In the genomic region with DNA sequence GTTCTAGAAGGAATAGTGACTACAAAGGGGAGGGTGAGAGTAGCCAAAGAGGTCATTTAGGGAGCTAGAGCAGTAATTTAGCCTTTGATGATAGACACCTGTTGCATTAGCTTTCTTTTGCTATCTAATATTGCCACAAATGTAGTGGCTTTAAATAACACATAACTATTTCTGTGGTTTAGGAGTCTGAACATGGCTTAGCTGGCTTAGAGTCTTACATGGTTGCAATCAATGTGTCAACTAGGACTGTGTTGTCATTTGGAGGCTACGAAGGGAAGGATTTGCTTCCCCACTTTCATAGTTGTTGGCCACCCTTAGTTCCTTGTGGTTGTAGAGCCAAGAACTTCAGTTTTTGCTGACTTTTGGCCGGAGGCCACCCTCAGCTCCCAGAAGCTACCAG, we compare ENCODE assay signal across 26 cellular contexts.
"Had no signal": no experiment of that assay in that cellular context is flagged by ENCODE, and none has a peak within 500 bp of the region (broad histone marks: within the 10 kb centered on the region; RNA-seq: fewer than 3 reads in every experiment).

No MANE protein-coding gene starts in this region.

- H3K27ac ChIP-seq: colonic mucosa, esophagus muscularis mucosa, heart right ventricle, lower lobe of right lung, ovary, psoas muscle, sigmoid colon, skin epidermis, spleen, transverse colon, upper lobe of right lung, vagina had no signal

- H3K36me3 ChIP-seq: colonic mucosa, esophagus muscularis mucosa, heart right ventricle, lower lobe of right lung, ovary, sigmoid colon, spleen, transverse colon, upper lobe of right lung, vagina had no signal

- H3K4me1 Mint-ChIP-seq: endodermal cell; immature natural killer cell; natural killer cell; stimulated activated naive B cell treated with anti-CD40 and anti-IgM and Interleukin-4, amounts not matched to agents 10 μg/mL and 1 μg/mL and 100 μg/mL, for 72 hours had no signal

- H3K36me3 Mint-ChIP-seq: immature natural killer cell; natural killer cell; stimulated activated naive B cell treated with anti-CD40 and anti-IgM and Interleukin-4, amounts not matched to agents 10 μg/mL and 1 μg/mL and 100 μg/mL, for 72 hours had no signal

- H3K27ac Mint-ChIP-seq: dendritic cell treated with granulocyte-macrophage colony-stimulating factor and Interleukin-4, amounts not matched to agents 40 ng/mL and 50 ng/mL, for 4 days; endodermal cell; immature natural killer cell; natural killer cell; stimulated activated naive B cell treated with anti-CD40 and anti-IgM and Interleukin-4, amounts not matched to agents 10 μg/mL and 1 μg/mL and 100 μg/mL, for 72 hours; stimulated activated naive CD8-positive, alpha-beta T cell treated with anti-CD3 and anti-CD28 coated beads, Interleukin-15, Interleukin-2, amounts not matched to agents 100 ng/mL and 50 ng/mL, for 24 hours had no signal

- H3K4me3 ChIP-seq: colonic mucosa, esophagus muscularis mucosa, heart right ventricle, lower lobe of right lung, ovary, psoas muscle, sigmoid colon, skin epidermis, spleen, transverse colon, upper lobe of right lung, vagina had no signal

- H3K9me3 ChIP-seq: colonic mucosa, esophagus muscularis mucosa, heart right ventricle, lower lobe of right lung, ovary, psoas muscle, sigmoid colon, spleen, transverse colon, upper lobe of right lung, vagina had no signal

- H3K27me3 ChIP-seq: colonic mucosa, esophagus muscularis mucosa, heart right ventricle, ovary, sigmoid colon, transverse colon, upper lobe of right lung, vagina had no signal

- H3K4me1 ChIP-seq: colonic mucosa, esophagus muscularis mucosa, heart right ventricle, lower lobe of right lung, psoas muscle, sigmoid colon, spleen, transverse colon, upper lobe of right lung, vagina had no signal

- ATAC-seq: heart right ventricle; left ventricle myocardium superior; lower lobe of right lung; natural killer cell; psoas muscle; right cardiac atrium; stimulated activated naive B cell treated with anti-CD40 and anti-IgM and Interleukin-4, amounts not matched to agents 10 μg/mL and 1 μg/mL and 100 μg/mL, for 72 hours; upper lobe of right lung had no signal

- DNase-seq: colonic mucosa; effector CD8-positive, alpha-beta T cell; endodermal cell; glutamatergic neuron; heart right ventricle; hippocampal formation; immature natural killer cell; islet precursor cell; left ventricle myocardium superior; lower lobe of right lung; natural killer cell; occipital lobe; ovary; psoas muscle; sigmoid colon; spleen; stimulated activated CD4-positive, alpha-beta T cell treated with anti-CD3 and anti-CD28 coated beads, Interleukin-4, amount 100 ng/mL, for 4 hours; stimulated activated naive B cell treated with anti-CD40 and anti-IgM and Interleukin-4, amounts not matched to agents 10 μg/mL and 1 μg/mL and 100 μg/mL, for 72 hours; transverse colon; upper lobe of right lung had no signal

- H3K27me3 Mint-ChIP-seq: dendritic cell treated with granulocyte-macrophage colony-stimulating factor and Interleukin-4, amounts not matched to agents 40 ng/mL and 50 ng/mL, for 4 days; stimulated activated naive B cell treated with anti-CD40 and anti-IgM and Interleukin-4, amounts not matched to agents 10 μg/mL and 1 μg/mL and 100 μg/mL, for 72 hours; stimulated activated naive CD8-positive, alpha-beta T cell treated with anti-CD3 and anti-CD28 coated beads, Interleukin-15, Interleukin-2, amounts not matched to agents 100 ng/mL and 50 ng/mL, for 24 hours had no signal

- H3K9me3 Mint-ChIP-seq: dendritic cell treated with granulocyte-macrophage colony-stimulating factor and Interleukin-4, amounts not matched to agents 40 ng/mL and 50 ng/mL, for 4 days; endodermal cell; stimulated activated naive B cell treated with anti-CD40 and anti-IgM and Interleukin-4, amounts not matched to agents 10 μg/mL and 1 μg/mL and 100 μg/mL, for 72 hours; stimulated activated naive CD8-positive, alpha-beta T cell treated with anti-CD3 and anti-CD28 coated beads, Interleukin-15, Interleukin-2, amounts not matched to agents 100 ng/mL and 50 ng/mL, for 24 hours had no signal

- H3K4me3 Mint-ChIP-seq: dendritic cell treated with granulocyte-macrophage colony-stimulating factor and Interleukin-4, amounts not matched to agents 40 ng/mL and 50 ng/mL, for 4 days; endodermal cell; immature natural killer cell; natural killer cell; stimulated activated naive B cell treated with anti-CD40 and anti-IgM and Interleukin-4, amounts not matched to agents 10 μg/mL and 1 μg/mL and 100 μg/mL, for 72 hours; stimulated activated naive CD8-positive, alpha-beta T cell treated with anti-CD3 and anti-CD28 coated beads, Interleukin-15, Interleukin-2, amounts not matched to agents 100 ng/mL and 50 ng/mL, for 24 hours had no signal
